Comparison of ENCODE assay signal across 1 cellular context in the genomic region with DNA sequence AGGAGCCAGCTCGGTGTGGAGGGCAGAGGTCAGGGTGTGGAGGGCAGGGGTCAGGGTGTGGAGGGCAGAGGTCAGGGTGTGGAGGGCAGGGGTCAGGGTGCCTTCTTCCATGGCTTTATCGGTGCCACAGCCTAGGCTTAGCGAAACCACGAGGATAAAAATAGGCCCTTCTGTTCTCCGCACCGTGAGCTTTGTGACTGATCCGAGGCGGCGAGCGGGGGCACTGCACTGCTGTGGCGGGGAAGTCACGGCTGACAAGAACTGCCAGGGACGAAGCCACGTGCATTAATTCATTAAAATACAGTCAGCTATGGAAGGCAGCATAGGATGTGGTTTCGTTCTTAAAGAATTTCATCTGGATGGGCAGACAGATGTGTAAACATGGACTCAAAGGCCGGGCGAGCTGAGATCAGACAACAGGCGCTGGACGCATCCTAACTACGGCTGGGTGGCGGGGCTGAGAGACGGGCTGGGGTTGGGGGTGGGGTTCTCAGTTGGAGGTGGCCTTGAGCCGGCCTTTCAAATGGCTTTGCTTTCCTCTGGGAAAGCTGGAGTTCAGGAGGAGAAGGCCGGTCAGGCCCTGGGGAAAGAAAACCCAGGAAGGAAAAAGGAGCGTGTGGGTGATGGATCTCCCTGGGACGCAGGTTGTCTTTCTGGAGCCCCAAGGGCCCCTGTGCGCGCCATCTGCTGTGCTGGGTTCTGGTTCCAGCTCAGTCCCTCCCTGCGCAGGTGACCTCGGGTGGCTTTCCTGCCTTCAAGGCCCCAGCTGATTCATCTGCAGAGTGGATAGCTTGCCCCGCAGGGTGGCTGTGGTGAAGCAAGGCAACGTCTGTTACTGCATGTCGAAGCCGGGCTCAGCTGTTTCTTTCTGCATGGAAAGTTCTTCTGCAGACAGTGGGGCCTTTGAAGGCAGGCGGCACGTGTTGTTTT.
TF ChIP-seq lines count a peak whose summit lies in the region.

No MANE protein-coding gene starts in this region.

TF ChIP-seq in HepG2, 621 proteins besides CTCF, POLR2A, EP300 and RAD21 (continued from another document and continues in another):
- TF ChIP-seq, protein P1, sequence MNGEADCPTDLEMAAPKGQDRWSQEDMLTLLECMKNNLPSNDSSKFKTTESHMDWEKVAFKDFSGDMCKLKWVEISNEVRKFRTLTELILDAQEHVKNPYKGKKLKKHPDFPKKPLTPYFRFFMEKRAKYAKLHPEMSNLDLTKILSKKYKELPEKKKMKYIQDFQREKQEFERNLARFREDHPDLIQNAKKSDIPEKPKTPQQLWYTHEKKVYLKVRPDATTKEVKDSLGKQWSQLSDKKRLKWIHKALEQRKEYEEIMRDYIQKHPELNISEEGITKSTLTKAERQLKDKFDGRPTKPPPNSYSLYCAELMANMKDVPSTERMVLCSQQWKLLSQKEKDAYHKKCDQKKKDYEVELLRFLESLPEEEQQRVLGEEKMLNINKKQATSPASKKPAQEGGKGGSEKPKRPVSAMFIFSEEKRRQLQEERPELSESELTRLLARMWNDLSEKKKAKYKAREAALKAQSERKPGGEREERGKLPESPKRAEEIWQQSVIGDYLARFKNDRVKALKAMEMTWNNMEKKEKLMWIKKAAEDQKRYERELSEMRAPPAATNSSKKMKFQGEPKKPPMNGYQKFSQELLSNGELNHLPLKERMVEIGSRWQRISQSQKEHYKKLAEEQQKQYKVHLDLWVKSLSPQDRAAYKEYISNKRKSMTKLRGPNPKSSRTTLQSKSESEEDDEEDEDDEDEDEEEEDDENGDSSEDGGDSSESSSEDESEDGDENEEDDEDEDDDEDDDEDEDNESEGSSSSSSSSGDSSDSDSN (CRISPR knock-in tag; IDR thresholded peaks at IDR 0.05), result 0 out of 2 replicates have a peak, but pooled peaks have one; percentile 30
- TF ChIP-seq, protein P2, sequence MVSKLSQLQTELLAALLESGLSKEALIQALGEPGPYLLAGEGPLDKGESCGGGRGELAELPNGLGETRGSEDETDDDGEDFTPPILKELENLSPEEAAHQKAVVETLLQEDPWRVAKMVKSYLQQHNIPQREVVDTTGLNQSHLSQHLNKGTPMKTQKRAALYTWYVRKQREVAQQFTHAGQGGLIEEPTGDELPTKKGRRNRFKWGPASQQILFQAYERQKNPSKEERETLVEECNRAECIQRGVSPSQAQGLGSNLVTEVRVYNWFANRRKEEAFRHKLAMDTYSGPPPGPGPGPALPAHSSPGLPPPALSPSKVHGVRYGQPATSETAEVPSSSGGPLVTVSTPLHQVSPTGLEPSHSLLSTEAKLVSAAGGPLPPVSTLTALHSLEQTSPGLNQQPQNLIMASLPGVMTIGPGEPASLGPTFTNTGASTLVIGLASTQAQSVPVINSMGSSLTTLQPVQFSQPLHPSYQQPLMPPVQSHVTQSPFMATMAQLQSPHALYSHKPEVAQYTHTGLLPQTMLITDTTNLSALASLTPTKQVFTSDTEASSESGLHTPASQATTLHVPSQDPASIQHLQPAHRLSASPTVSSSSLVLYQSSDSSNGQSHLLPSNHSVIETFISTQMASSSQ (IDR thresholded peaks at IDR 0.05; ENCODE audit: low read depth), result no peak; the same call in 1 of the 2 replicates
- TF ChIP-seq, protein P2 (CRISPR knock-in tag; IDR thresholded peaks at IDR 0.05; ENCODE audit: borderline replicate concordance), result peak; percentile 57; the same call in 1 of the 2 replicates
- TF ChIP-seq GFI1 (CRISPR knock-in tag; IDR thresholded peaks at IDR 0.05; ENCODE audit: borderline replicate concordance), result peak; percentile 77
- TF ChIP-seq SOX6 (IDR thresholded peaks at IDR 0.05), result no peak
- peak; percentile 47 for TF ChIP-seq SOX6 (CRISPR knock-in tag; IDR thresholded peaks at IDR 0.05)
- 0 out of 2 replicates have a peak, but pooled peaks have one; percentile 17 for TF ChIP-seq ARNTL (CRISPR knock-in tag; IDR thresholded peaks at IDR 0.05)
- TF ChIP-seq NFE2 (CRISPR knock-in tag; IDR thresholded peaks at IDR 0.05), result no peak
- peak; percentile 88 for TF ChIP-seq RXRA (CRISPR knock-in tag; IDR thresholded peaks at IDR 0.05)
- TF ChIP-seq, protein P3, sequence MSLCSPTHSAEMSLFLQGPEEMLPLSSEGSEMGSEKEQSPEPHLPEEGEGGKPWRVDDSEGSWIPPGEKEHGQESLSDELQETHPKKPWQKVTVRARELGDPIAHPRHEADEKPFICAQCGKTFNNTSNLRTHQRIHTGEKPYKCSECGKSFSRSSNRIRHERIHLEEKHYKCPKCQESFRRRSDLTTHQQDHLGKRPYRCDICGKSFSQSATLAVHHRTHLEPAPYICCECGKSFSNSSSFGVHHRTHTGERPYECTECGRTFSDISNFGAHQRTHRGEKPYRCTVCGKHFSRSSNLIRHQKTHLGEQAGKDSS (CRISPR knock-in tag; IDR thresholded peaks at IDR 0.05; ENCODE audit: borderline replicate concordance, low read depth), result peak; percentile 37; the same call in 1 of the 2 replicates
- peak; percentile 70 for TF ChIP-seq ZNF781 (CRISPR knock-in tag; IDR thresholded peaks at IDR 0.05; ENCODE audit: borderline replicate concordance, not compliant biosample characterization)
- TF ChIP-seq KDM2A (CRISPR knock-in tag; IDR thresholded peaks at IDR 0.05; ENCODE audit: borderline replicate concordance, low read depth), result peak; percentile 61; the same call in 1 of the 2 replicates
- 0 out of 2 replicates have a peak, but pooled peaks have one; percentile 25 for TF ChIP-seq ZNF552 (CRISPR knock-in tag; IDR thresholded peaks at IDR 0.05; ENCODE audit: borderline replicate concordance)
- 0 out of 2 replicates have a peak, but pooled peaks have one; percentile 63 for TF ChIP-seq ZNF672 (CRISPR knock-in tag; IDR thresholded peaks at IDR 0.05)
- TF ChIP-seq SPEN (CRISPR knock-in tag; IDR thresholded peaks at IDR 0.05; ENCODE audit: low read depth), result no peak
- TF ChIP-seq ZNF331 (CRISPR knock-in tag; IDR thresholded peaks at IDR 0.05), result peak; percentile 5; the same call in 1 of the 2 replicates
- TF ChIP-seq SMAD3 (CRISPR knock-in tag; IDR thresholded peaks at IDR 0.05), result 0 out of 2 replicates have a peak, but pooled peaks have one; percentile 57
- TF ChIP-seq PAF1 (CRISPR knock-in tag; IDR thresholded peaks at IDR 0.05), result no peak
- TF ChIP-seq LCORL (IDR thresholded peaks at IDR 0.05), result no peak
- TF ChIP-seq LCORL (CRISPR knock-in tag; IDR thresholded peaks at IDR 0.05), result no peak
- 0 out of 2 replicates have a peak, but pooled peaks have one; percentile 42 for TF ChIP-seq JUN (CRISPR knock-in tag; IDR thresholded peaks at IDR 0.05)
- no peak for TF ChIP-seq SIX1 (CRISPR knock-in tag; IDR thresholded peaks at IDR 0.05; ENCODE audit: borderline replicate concordance)
- no peak; the same call in 1 of the 2 replicates for TF ChIP-seq ZNF24 (IDR thresholded peaks at IDR 0.05)
- no peak for TF ChIP-seq CC2D1A (CRISPR knock-in tag; IDR thresholded peaks at IDR 0.05)
- TF ChIP-seq ZNF768 (CRISPR knock-in tag; IDR thresholded peaks at IDR 0.05), result peak; percentile 52; the same call in 1 of the 2 replicates
- TF ChIP-seq, protein P4, sequence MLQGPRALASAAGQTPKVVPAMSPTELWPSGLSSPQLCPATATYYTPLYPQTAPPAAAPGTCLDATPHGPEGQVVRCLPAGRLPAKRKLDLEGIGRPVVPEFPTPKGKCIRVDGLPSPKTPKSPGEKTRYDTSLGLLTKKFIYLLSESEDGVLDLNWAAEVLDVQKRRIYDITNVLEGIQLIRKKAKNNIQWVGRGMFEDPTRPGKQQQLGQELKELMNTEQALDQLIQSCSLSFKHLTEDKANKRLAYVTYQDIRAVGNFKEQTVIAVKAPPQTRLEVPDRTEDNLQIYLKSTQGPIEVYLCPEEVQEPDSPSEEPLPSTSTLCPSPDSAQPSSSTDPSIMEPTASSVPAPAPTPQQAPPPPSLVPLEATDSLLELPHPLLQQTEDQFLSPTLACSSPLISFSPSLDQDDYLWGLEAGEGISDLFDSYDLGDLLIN (CRISPR knock-in tag; IDR thresholded peaks at IDR 0.05; ENCODE audit: borderline replicate concordance), result no peak
- TF ChIP-seq, protein P5, sequence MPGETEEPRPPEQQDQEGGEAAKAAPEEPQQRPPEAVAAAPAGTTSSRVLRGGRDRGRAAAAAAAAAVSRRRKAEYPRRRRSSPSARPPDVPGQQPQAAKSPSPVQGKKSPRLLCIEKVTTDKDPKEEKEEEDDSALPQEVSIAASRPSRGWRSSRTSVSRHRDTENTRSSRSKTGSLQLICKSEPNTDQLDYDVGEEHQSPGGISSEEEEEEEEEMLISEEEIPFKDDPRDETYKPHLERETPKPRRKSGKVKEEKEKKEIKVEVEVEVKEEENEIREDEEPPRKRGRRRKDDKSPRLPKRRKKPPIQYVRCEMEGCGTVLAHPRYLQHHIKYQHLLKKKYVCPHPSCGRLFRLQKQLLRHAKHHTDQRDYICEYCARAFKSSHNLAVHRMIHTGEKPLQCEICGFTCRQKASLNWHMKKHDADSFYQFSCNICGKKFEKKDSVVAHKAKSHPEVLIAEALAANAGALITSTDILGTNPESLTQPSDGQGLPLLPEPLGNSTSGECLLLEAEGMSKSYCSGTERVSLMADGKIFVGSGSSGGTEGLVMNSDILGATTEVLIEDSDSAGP (CRISPR knock-in tag; IDR thresholded peaks at IDR 0.05; ENCODE audit: borderline replicate concordance), result peak; percentile 53; the same call in 1 of the 2 replicates
- peak; percentile 32; the same call in 1 of the 2 replicates for TF ChIP-seq ZNF124 (CRISPR knock-in tag; IDR thresholded peaks at IDR 0.05)
- TF ChIP-seq ISL2 (CRISPR knock-in tag; IDR thresholded peaks at IDR 0.05), result 0 out of 2 replicates have a peak, but pooled peaks have one; percentile 0
- peak; percentile 75 for TF ChIP-seq CCDC6 (CRISPR knock-in tag; IDR thresholded peaks at IDR 0.05)
- peak; percentile 55; the same call in 1 of the 2 replicates for TF ChIP-seq KDM5B (CRISPR knock-in tag; IDR thresholded peaks at IDR 0.05; ENCODE audit: borderline replicate concordance)
- TF ChIP-seq NR2F2 (IDR thresholded peaks at IDR 0.05; ENCODE audit: borderline replicate concordance, low read depth), result peak; percentile 96
- TF ChIP-seq ZNF891 (CRISPR knock-in tag; IDR thresholded peaks at IDR 0.05), result peak; percentile 67; the same call in 1 of the 2 replicates
- no peak for TF ChIP-seq FOXA1 (IDR thresholded peaks at IDR 0.05)
- peak; percentile 89 for TF ChIP-seq FOXA1 (CRISPR knock-in tag; IDR thresholded peaks at IDR 0.05)
- TF ChIP-seq KLF11 (CRISPR knock-in tag; IDR thresholded peaks at IDR 0.05), result no peak; the same call in 1 of the 2 replicates
- TF ChIP-seq ZBED4 (CRISPR knock-in tag; IDR thresholded peaks at IDR 0.05; ENCODE audit: borderline replicate concordance), result 0 out of 2 replicates have a peak, but pooled peaks have one; percentile 14
- TF ChIP-seq BCL6 (CRISPR knock-in tag; IDR thresholded peaks at IDR 0.05), result 0 out of 2 replicates have a peak, but pooled peaks have one; percentile 3
- TF ChIP-seq ZNF335 (CRISPR knock-in tag; IDR thresholded peaks at IDR 0.05), result peak; percentile 19; the same call in 1 of the 2 replicates
- peak; percentile 54; the same call in 1 of the 2 replicates for TF ChIP-seq MTA1 (CRISPR knock-in tag; IDR thresholded peaks at IDR 0.05; ENCODE audit: borderline replicate concordance)
- TF ChIP-seq ZNF329 (CRISPR knock-in tag; IDR thresholded peaks at IDR 0.05; ENCODE audit: low read depth), result no peak
- TF ChIP-seq SKI (IDR thresholded peaks at IDR 0.05; ENCODE audit: partially characterized antibody), result peak; percentile 87
- TF ChIP-seq PHF20 (CRISPR knock-in tag; IDR thresholded peaks at IDR 0.05), result 0 out of 2 replicates have a peak, but pooled peaks have one; percentile 17
- 0 out of 2 replicates have a peak, but pooled peaks have one; percentile 40 for TF ChIP-seq ZNF546 (CRISPR knock-in tag; conservative IDR thresholded peaks at IDR 0.05)
- TF ChIP-seq ZNF138 (CRISPR knock-in tag; IDR thresholded peaks at IDR 0.05; ENCODE audit: low read depth), result 0 out of 2 replicates have a peak, but pooled peaks have one; percentile 27
- 0 out of 2 replicates have a peak, but pooled peaks have one; percentile 51 for TF ChIP-seq NFKBIZ (CRISPR knock-in tag; IDR thresholded peaks at IDR 0.05)
- TF ChIP-seq ESRRA (CRISPR knock-in tag; IDR thresholded peaks at IDR 0.05; ENCODE audit: low read depth), result peak; percentile 52
